In the genomic region with DNA sequence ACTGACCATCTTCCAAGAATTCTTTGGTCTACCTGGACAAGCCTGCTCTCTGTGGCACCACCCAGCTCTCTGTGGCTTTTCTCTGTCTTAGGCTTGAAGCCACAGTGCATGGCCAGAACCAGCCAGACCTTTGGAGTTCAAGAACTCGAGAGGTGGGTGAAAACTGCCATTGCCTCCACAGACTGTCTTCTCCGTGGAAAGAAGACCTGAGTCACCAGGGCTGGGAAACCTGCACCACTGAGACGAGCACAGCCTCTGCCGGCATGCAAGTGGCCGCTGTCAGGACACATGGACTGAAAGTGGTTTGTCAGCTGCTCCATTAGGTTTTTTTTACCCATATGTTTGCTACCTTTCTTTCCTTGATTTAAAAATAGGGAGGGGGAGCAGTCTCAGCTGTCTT, we compare ENCODE assay signal across 10 cellular contexts.
DNase-seq lines count a peak whose midpoint lies in the region; ATAC-seq and TF ChIP-seq lines count a peak whose summit lies in the region.
"Had no signal": no experiment of that assay in that cellular context is flagged by ENCODE, and none has a peak within 500 bp of the region (broad histone marks: within the 10 kb centered on the region; RNA-seq: fewer than 3 reads in every experiment).

No MANE protein-coding gene starts in this region.

- H3K9ac ChIP-seq in muscle layer of colon (ENCODE audit: low read length), result no peak overlapping the region

- no peaks in the 10 kb centered on the region for H3K27me3 ChIP-seq in RWPE2 (ENCODE audit: insufficient read depth, poor library complexity, severe bottlenecking)
- no peaks in the 10 kb centered on the region for H3K27me3 ChIP-seq in esophagus (ENCODE audit: control insufficient read depth in 1 of 2, insufficient read depth in 2 of 2, low read length in 2 of 2)
- no peaks in the 10 kb centered on the region for H3K27me3 ChIP-seq in muscle layer of colon (ENCODE audit: control insufficient read depth in 1 of 2, insufficient read depth in 2 of 2, low read length in 2 of 2)
- H3K27me3 ChIP-seq in tibial nerve, result no peaks in the 10 kb centered on the region

- H3K4me3 ChIP-seq in RWPE2 (ENCODE audit: severe bottlenecking) (no peak overlapping the region), esophagus (ENCODE audit: low read depth in 1 of 2, low read length in 2 of 2) (no peak overlapping the region), muscle layer of colon (ENCODE audit: low read depth in 1 of 2, low read length in 2 of 2) (peak overlapping the region in 1 of 2 donors; percentile 17), tibial nerve (no peak overlapping the region)

- no peak for DNase-seq in RWPE2 (ENCODE audit: low spot score)
- DNase-seq in tibial nerve (ENCODE audit: low spot score in 2 of 2), result no peak
- DNase-seq in NOMO-1 (lab: John Stamatoyannopoulos, UW; ENCODE audit: unreplicated experiment in 2 of 2), result no peak
- DNase-seq in SIG-M5 treated with dmso at 0.1 percent for 504 hours (lab: John Stamatoyannopoulos, UW; ENCODE audit: unreplicated experiment), result no peak
- DNase-seq in activated CD4-positive, alpha-beta T cell treated with anti-CD3 and anti-CD28 coated beads, Interleukin-2, amount 50 U/mL, for 4 hours, result no peak
- no peak for DNase-seq in T-helper 17 cell
- DNase-seq: central memory CD4-positive, alpha-beta T cell had no signal

- H3K4me1 ChIP-seq in RWPE2 (ENCODE audit: insufficient read depth, poor library complexity, severe bottlenecking), result peaks cover 4% of the 10 kb centered on the region
- H3K4me1 ChIP-seq in esophagus (ENCODE audit: control insufficient read depth in 2 of 2, insufficient read depth in 2 of 2, low read length in 1 of 2), result peaks cover 6 to 7% of the 10 kb centered on the region in 2 donors
- H3K4me1 ChIP-seq in muscle layer of colon (ENCODE audit: insufficient read depth, low read length), result peaks cover 15% of the 10 kb centered on the region
- H3K4me1 ChIP-seq in tibial nerve, result peaks cover 0 to 47% (median 19%) of the 10 kb centered on the region in 4 donors

- H3K27ac ChIP-seq in RWPE2 (ENCODE audit: poor library complexity, severe bottlenecking) (no peak overlapping the region), esophagus (ENCODE audit: low read depth in 2 of 2, low read length in 1 of 2) (peak overlapping the region; percentile 91 to 98), muscle layer of colon (ENCODE audit: low read depth, low read length) (peak overlapping the region; percentile 36), tibial nerve (peak overlapping the region in 3 of 4 donors; percentile 52 to 84 (median 83))

- no peak overlapping the region for H3K4me3 Mint-ChIP-seq in T-helper 17 cell
- H3K4me3 Mint-ChIP-seq: stimulated activated memory B cell treated with anti-CD40 and anti-IgM and Interleukin-4, amounts not matched to agents 10 μg/mL and 1 μg/mL and 100 μg/mL, for 72 hours had no signal

- H3K27ac Mint-ChIP-seq in T-helper 17 cell, result no peak overlapping the region
- H3K27ac Mint-ChIP-seq: stimulated activated memory B cell treated with anti-CD40 and anti-IgM and Interleukin-4, amounts not matched to agents 10 μg/mL and 1 μg/mL and 100 μg/mL, for 72 hours had no signal

- TF ChIP-seq CTCF in RWPE2 (IDR thresholded peaks at IDR 0.05; ENCODE audit: poor library complexity, severe bottlenecking) (no peak), tibial nerve (IDR thresholded peaks at IDR 0.05) (no peak)

- H3K4me1 Mint-ChIP-seq in T-helper 17 cell, result peaks cover 4% of the 10 kb centered on the region

- 37 to 51% methylated on average over 5 of the region's 5 CpGs for WGBS in esophagus, 2 donors
- WGBS in tibial nerve, 2 donors, result 68 to 71% methylated on average over 5 of the region's 5 CpGs

- no peaks in the 10 kb centered on the region for H3K36me3 Mint-ChIP-seq in T-helper 17 cell (ENCODE audit: low read depth)
- H3K36me3 Mint-ChIP-seq: stimulated activated memory B cell treated with anti-CD40 and anti-IgM and Interleukin-4, amounts not matched to agents 10 μg/mL and 1 μg/mL and 100 μg/mL, for 72 hours had no signal

- H3K36me3 ChIP-seq in RWPE2 (ENCODE audit: low read depth) (no peaks in the 10 kb centered on the region), esophagus (ENCODE audit: control insufficient read depth in 2 of 2, insufficient read depth in 2 of 2, low read length in 1 of 2) (no peaks in the 10 kb centered on the region), muscle layer of colon (ENCODE audit: insufficient read depth, low read length) (no peaks in the 10 kb centered on the region), tibial nerve (no peaks in the 10 kb centered on the region)

- TF ChIP-seq EP300 in tibial nerve (IDR thresholded peaks at IDR 0.05), result no peak

- no peak for TF ChIP-seq POLR2A in tibial nerve (IDR thresholded peaks at IDR 0.05)

- H3K9me3 ChIP-seq in RWPE2 (ENCODE audit: severe bottlenecking) (no peaks in the 10 kb centered on the region), esophagus (ENCODE audit: control insufficient read depth in 2 of 2, insufficient read depth in 1 of 2, low read depth in 1 of 2, low read length in 1 of 2) (no peaks in the 10 kb centered on the region), muscle layer of colon (ENCODE audit: low read length) (no peaks in the 10 kb centered on the region), tibial nerve (no peaks in the 10 kb centered on the region), T-helper 17 cell (ENCODE audit: control insufficient read depth, low read length, poor library complexity, severe bottlenecking) (no peaks in the 10 kb centered on the region)

- ATAC-seq in RWPE2 (ENCODE audit: low read depth) (peak; percentile 15; the same call in 1 of the 3 replicates), T-helper 17 cell (no peak)
- ATAC-seq: stimulated activated memory B cell treated with anti-CD40 and anti-IgM and Interleukin-4, amounts not matched to agents 10 μg/mL and 1 μg/mL and 100 μg/mL, for 72 hours had no signal

- peaks cover 46% of the 10 kb centered on the region for H3K27me3 Mint-ChIP-seq in T-helper 17 cell
